2 cellular contexts compared by ENCODE assay signal in genomic region chr1:51873270-51873669, GRCh38.
TF ChIP-seq lines count a peak whose summit lies in the region.

No MANE protein-coding gene starts in this region.

TF ChIP-seq in A549, 52 proteins besides CTCF, POLR2A, EP300 and RAD21:
- TF ChIP-seq ZC3H11A (IDR thresholded peaks at IDR 0.05) = peak; percentile 72

TF ChIP-seq in K562, 482 proteins besides CTCF, POLR2A, EP300 and RAD21:
- peak; percentile 30 to 35; a peak in 1 of 4 replicates for TF ChIP-seq KDM1A (IDR thresholded peaks at IDR 0.05)
- TF ChIP-seq ZNF121 (CRISPR knock-in tag; conservative IDR thresholded peaks at IDR 0.05) = peak; percentile 45; the same call in 1 of the 2 replicates
